Comparison of ENCODE assay signal across 25 cellular contexts in the genomic region with DNA sequence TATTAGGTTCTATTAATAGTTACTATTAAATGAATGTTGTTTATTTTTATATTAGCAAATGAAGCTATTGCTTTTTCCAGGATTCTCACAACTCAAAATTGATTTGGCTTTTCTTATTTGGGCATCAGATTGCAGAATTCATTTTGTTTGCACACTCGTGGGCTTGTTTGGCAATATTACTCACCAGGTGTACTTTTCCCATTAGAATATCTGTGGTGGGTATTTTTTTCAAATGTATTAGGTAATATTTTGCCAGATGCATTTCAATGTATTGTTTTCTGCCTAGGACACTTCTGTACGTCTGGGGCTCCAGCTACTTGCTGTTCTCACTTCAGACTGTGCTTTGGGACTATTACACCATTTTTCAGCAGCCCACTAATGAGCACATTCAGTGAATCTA.
"Had no signal": no experiment of that assay in that cellular context is flagged by ENCODE, and none has a peak within 500 bp of the region (broad histone marks: within the 10 kb centered on the region; RNA-seq: fewer than 3 reads in every experiment).

No MANE protein-coding gene starts in this region.

- ATAC-seq: naive thymus-derived CD4-positive, alpha-beta T cell; natural killer cell; psoas muscle; right cardiac atrium; stimulated activated effector memory CD8-positive, alpha-beta T cell treated with anti-CD3 and anti-CD28 coated beads, Interleukin-12 subunit alpha, Interleukin-12 subunit beta, amount 100 ng/mL, for 72 hours; stimulated activated naive B cell treated with anti-CD40 and anti-IgM and Interleukin-4, amounts not matched to agents 10 μg/mL and 1 μg/mL and 100 μg/mL, for 72 hours had no signal

- H3K9me3 ChIP-seq: ovary, right lobe of liver, thyroid gland had no signal

- FAIRE-seq: small intestine, urothelium cell line had no signal

- DNase-seq: naive thymus-derived CD4-positive, alpha-beta T cell; natural killer cell; occipital lobe; ovary; psoas muscle; right cardiac atrium; right lobe of liver; sigmoid colon; small intestine; stimulated activated CD4-positive, alpha-beta T cell treated with anti-CD3 and anti-CD28 coated beads, Interleukin-15, amount 100 ng/mL, for 24 hours; stimulated activated CD4-positive, alpha-beta T cell treated with anti-CD3 and anti-CD28 coated beads, Interleukin-2, amount 100 ng/mL, for 24 hours; stimulated activated CD4-positive, alpha-beta T cell treated with anti-CD3 and anti-CD28 coated beads, Interleukin-2, amount 100 ng/mL, for 48 hours; stimulated activated CD4-positive, alpha-beta T cell treated with anti-CD3 and anti-CD28 coated beads, Interleukin-4, amount 100 ng/mL, for 24 hours; stimulated activated naive B cell treated with anti-CD40 and anti-IgM and Interleukin-4, amounts not matched to agents 10 μg/mL and 1 μg/mL and 100 μg/mL, for 72 hours; stimulated activated naive CD4-positive, alpha-beta T cell treated with Interleukin-2 at 50 U/mL for 16 hours; stomach; thyroid gland; trophoblast cell; upper lobe of left lung had no signal

- H3K36me3 ChIP-seq: neural progenitor cell, ovary, right lobe of liver, sigmoid colon, stomach, thoracic aorta, thyroid gland, tibial nerve, upper lobe of left lung, vagina had no signal

- H3K27me3 ChIP-seq: neural progenitor cell, ovary, right lobe of liver, sigmoid colon, stomach, thyroid gland, tibial nerve, upper lobe of left lung, vagina had no signal

- H3K27ac ChIP-seq: neural progenitor cell, ovary, psoas muscle, right lobe of liver, sigmoid colon, stomach, thoracic aorta, thyroid gland, tibial nerve, upper lobe of left lung, vagina had no signal

- H3K4me3 ChIP-seq: neural progenitor cell, ovary, psoas muscle, right lobe of liver, sigmoid colon, stomach, thoracic aorta, thyroid gland, tibial nerve, upper lobe of left lung, vagina had no signal

- H3K4me1 ChIP-seq: neural progenitor cell, psoas muscle, right lobe of liver, sigmoid colon, stomach, thyroid gland, tibial nerve, upper lobe of left lung, vagina had no signal
